Comparison of ENCODE assay signal across 14 cellular contexts in genomic region chr12:53172352-53172751, GRCh38. TPM values are rescaled to one million over a fixed set of nuclear protein-coding genes. Genes with fewer than 3 reads are reported as not detected.
DNase-seq lines count a peak whose midpoint lies in the region; ATAC-seq and TF ChIP-seq lines count a peak whose summit lies in the region.
"Had no signal": no experiment of that assay in that cellular context is flagged by ENCODE, and none has a peak within 500 bp of the region (broad histone marks: within the 10 kb centered on the region; RNA-seq: fewer than 3 reads in every experiment).

No MANE protein-coding gene starts in this region.

- H3K4me3 ChIP-seq in epithelial cell of esophagus (ENCODE audit: low read length): no peak overlapping the region
- H3K4me3 ChIP-seq: testis had no signal

- ATAC-seq in sciatic nerve (peak; percentile 40), HG02973 (IDR thresholded peaks at IDR 0.05; ENCODE audit: unreplicated experiment) (no peak), GM21390 (IDR thresholded peaks at IDR 0.05; ENCODE audit: unreplicated experiment) (no peak)
- ATAC-seq: CD8-positive, alpha-beta T cell; foreskin keratinocyte had no signal

- no peak for TF ChIP-seq CTCF in epithelial cell of esophagus (IDR thresholded peaks at IDR 0.05; ENCODE audit: insufficient read depth, low read depth, low read length, missing control alignments)

- intact Hi-C loops in sciatic nerve (cut with DNase I): no loop called here

- DNase-seq in Daoy (ENCODE audit: low read depth): peak; percentile 45
- DNase-seq in RKO (ENCODE audit: low spot score): peak; percentile 27
- DNase-seq in epithelial cell of esophagus (ENCODE audit: low read depth): peak; percentile 26
- DNase-seq in sciatic nerve (ENCODE audit: low spot score): no peak
- no peak for DNase-seq in NCI-H1930 (lab: John Stamatoyannopoulos, UW)
- DNase-seq: activated CD4-positive, alpha-beta T cell treated with anti-CD3 and anti-CD28 coated beads, Interleukin-2, amount 50 U/mL, for 1 hour; CD8-positive, alpha-beta T cell; foreskin keratinocyte; GF-D8; mesenchymal stem cell; MV-4-11 had no signal

RNA-seq across cellular contexts. Expression of gene ZNF740, which starts 8.2 kb away (rescaled TPM):
- 10.9 and 12.0 TPM in 2 replicates for total RNA-seq in Daoy (2014; rRNA removed; shearing (Covaris generic))
- 51.0 TPM for total RNA-seq in sciatic nerve

RNA-seq across cellular contexts. Expression of gene CSAD, which starts 8.4 kb away (rescaled TPM):
- 4.7 and 11.0 TPM in 2 replicates for total RNA-seq in Daoy (2014; rRNA removed; shearing (Covaris generic))
- 81.7 TPM for total RNA-seq in sciatic nerve

RNA-seq across cellular contexts. Expression of gene ITGB7, which starts 34.7 kb away (rescaled TPM):
- 0.03 and 0.34 TPM in 2 replicates for total RNA-seq in Daoy (2014; rRNA removed; shearing (Covaris generic))
- total RNA-seq in sciatic nerve: 33.4 TPM

RNA-seq across cellular contexts. Expression of gene RARG, which starts 59.7 kb away (rescaled TPM):
- 3.5 and 6.2 TPM in 2 replicates for total RNA-seq in Daoy (2014; rRNA removed; shearing (Covaris generic))
- total RNA-seq in sciatic nerve: 56.3 TPM

Comparison
In these comparisons a context has a peak if more than half of its experiments do, and no peak if none do; other contexts are left out.
1. DNase-seq: peak in Daoy (single experiment), RKO (single experiment) and epithelial cell of esophagus (single experiment); none in sciatic nerve (single experiment) and NCI-H1930 (0 of 2).
2. RNA of gene ITGB7, which starts 34.7 kb away (total RNA-seq): 33.4 TPM in sciatic nerve (single experiment); 0.03 to 0.34 TPM in Daoy; every median in the first group is over 10 times any median in the second.